1 cellular context compared by ENCODE assay signal in genomic region chr19:18781885-18782527, GRCh38.
A peak's percentile ranks its signal among the peaks of the same experiment; 100 is the strongest.
TF ChIP-seq lines count a peak whose summit lies in the region.

No MANE protein-coding gene starts in this region.

TF ChIP-seq in HepG2, 621 proteins besides CTCF, POLR2A, EP300 and RAD21 (continued from another document and continues in another):
- TF ChIP-seq ZSCAN5A (CRISPR knock-in tag; IDR thresholded peaks at IDR 0.05; ENCODE audit: borderline replicate concordance) (no peak), GFI1 (CRISPR knock-in tag; IDR thresholded peaks at IDR 0.05; ENCODE audit: borderline replicate concordance) (no peak), KLF16 (CRISPR knock-in tag; IDR thresholded peaks at IDR 0.05) (no peak), JUND (CRISPR knock-in tag; IDR thresholded peaks at IDR 0.05) (no peak), ZBTB44 (CRISPR knock-in tag; IDR thresholded peaks at IDR 0.05) (no peak), TBX3 (IDR thresholded peaks at IDR 0.05; ENCODE audit: borderline replicate concordance) (no peak), MZF1 (CRISPR knock-in tag; IDR thresholded peaks at IDR 0.05; ENCODE audit: borderline replicate concordance) (no peak), RBM39 (IDR thresholded peaks at IDR 0.05; ENCODE audit: low read depth, low read length, poor library complexity, severe bottlenecking) (no peak), MATR3 (CRISPR knock-in tag; IDR thresholded peaks at IDR 0.05) (no peak), ZNF678 (CRISPR knock-in tag; IDR thresholded peaks at IDR 0.05) (no peak), ZSCAN31 (CRISPR knock-in tag; IDR thresholded peaks at IDR 0.05; ENCODE audit: low read depth) (no peak), CEBPG (CRISPR knock-in tag; IDR thresholded peaks at IDR 0.05) (no peak), TEAD3 (CRISPR knock-in tag; optimal IDR thresholded peaks at IDR 0.05; ENCODE audit: borderline replicate concordance) (no peak), PAXIP1 (CRISPR knock-in tag; conservative IDR thresholded peaks at IDR 0.05) (peak; percentile 52), FUBP1 (CRISPR knock-in tag; IDR thresholded peaks at IDR 0.05; ENCODE audit: borderline replicate concordance) (no peak), AHDC1 (CRISPR knock-in tag; IDR thresholded peaks at IDR 0.05; ENCODE audit: borderline replicate concordance) (no peak), ZFP37 (CRISPR knock-in tag; IDR thresholded peaks at IDR 0.05; ENCODE audit: borderline replicate concordance) (no peak), TEAD2 (CRISPR knock-in tag; IDR thresholded peaks at IDR 0.05) (no peak), RORA (CRISPR knock-in tag; IDR thresholded peaks at IDR 0.05) (no peak), FIP1L1 (IDR thresholded peaks at IDR 0.05; ENCODE audit: borderline replicate concordance, insufficient read depth, low read depth, low read length) (no peak), HNF1A (IDR thresholded peaks at IDR 0.05; ENCODE audit: low read depth) (no peak), HNF1A (CRISPR knock-in tag; IDR thresholded peaks at IDR 0.05; ENCODE audit: borderline replicate concordance) (no peak), PITX1 (CRISPR knock-in tag; IDR thresholded peaks at IDR 0.05) (no peak), CREB3 (CRISPR knock-in tag; IDR thresholded peaks at IDR 0.05) (no peak), ZBTB33 (CRISPR knock-in tag; IDR thresholded peaks at IDR 0.05) (no peak), MIER2 (CRISPR knock-in tag; IDR thresholded peaks at IDR 0.05) (no peak), ZFAT (CRISPR knock-in tag; conservative IDR thresholded peaks at IDR 0.05) (no peak), ZBTB39 (CRISPR knock-in tag; IDR thresholded peaks at IDR 0.05) (no peak), BRD4 (CRISPR knock-in tag; IDR thresholded peaks at IDR 0.05) (no peak), REL (CRISPR knock-in tag; conservative IDR thresholded peaks at IDR 0.05) (no peak), ZNF331 (CRISPR knock-in tag; IDR thresholded peaks at IDR 0.05) (peak; percentile 52; the same call in 1 of the 2 replicates), MIER3 (CRISPR knock-in tag; IDR thresholded peaks at IDR 0.05; ENCODE audit: borderline replicate concordance) (no peak), RAD51 (IDR thresholded peaks at IDR 0.05; ENCODE audit: borderline replicate concordance) (no peak), RARA (CRISPR knock-in tag; IDR thresholded peaks at IDR 0.05) (peak; percentile 25; the same call in 1 of the 2 replicates), ZNF343 (CRISPR knock-in tag; IDR thresholded peaks at IDR 0.05) (no peak)
